In the genomic region with DNA sequence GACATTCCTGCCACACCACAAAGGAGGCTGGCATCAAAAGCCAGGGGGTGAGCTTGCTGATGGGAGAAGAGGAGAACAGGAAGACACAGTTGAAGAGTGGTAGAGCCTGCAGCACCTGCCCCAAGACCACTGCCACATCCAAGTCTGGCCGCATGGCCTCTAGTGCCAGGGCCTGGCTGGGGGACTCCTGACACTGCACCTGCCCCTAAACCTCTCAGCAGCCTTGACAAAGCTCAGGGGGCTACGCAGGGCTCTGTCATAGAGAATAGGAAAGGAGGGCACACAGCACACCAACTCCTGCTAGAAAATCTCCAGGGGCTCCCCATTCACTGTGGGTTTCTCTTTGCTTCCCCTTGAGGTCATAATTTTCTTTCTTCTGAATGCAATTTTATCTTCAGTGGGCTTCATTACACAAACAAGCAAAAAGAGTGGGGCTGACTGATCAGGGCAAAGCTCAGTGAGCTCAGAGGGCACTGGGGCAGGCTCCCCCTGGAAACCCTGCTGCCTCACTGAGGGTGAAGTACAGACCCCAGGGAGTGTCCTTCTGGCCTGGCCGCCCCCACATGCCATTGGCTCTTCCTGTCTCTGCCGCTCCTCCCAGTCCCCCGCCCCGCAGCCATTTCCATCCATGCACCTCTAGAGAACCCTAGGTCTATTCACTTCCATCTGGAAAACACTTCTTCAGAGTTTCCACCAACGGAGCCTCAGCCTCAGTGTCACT, we compare ENCODE assay signal across 9 cellular contexts. TPM values are rescaled to one million over a fixed set of nuclear protein-coding genes. Genes with fewer than 3 reads are reported as not detected.
DNase-seq lines count a peak whose midpoint lies in the region; ATAC-seq and TF ChIP-seq lines count a peak whose summit lies in the region.
"Had no signal": no experiment of that assay in that cellular context is flagged by ENCODE, and none has a peak within 500 bp of the region (broad histone marks: within the 10 kb centered on the region; RNA-seq: fewer than 3 reads in every experiment).

No MANE protein-coding gene starts in this region.

- POLR2A ChIA-PET in activated CD8-positive, alpha-beta T cell treated with anti-CD3 and anti-CD28 coated beads for 36 hours (lab: Charles Lee): interaction anchor here (0.8 to 7.8 kb wide), 11 partner anchors 9 to 499 kb away, joined by 3 to 163 read pairs (median 6); a partner anchor contains a TSS
- POLR2A ChIA-PET in naive thymus-derived CD4-positive, alpha-beta T cell (lab: Charles Lee): interaction anchor here (2.5 to 3.1 kb wide), 2 partner anchors 9 to 37 kb away, joined by 8 to 17 read pairs; a partner anchor contains a TSS

- H3K27ac Mint-ChIP-seq in activated CD8-positive, alpha-beta T cell treated with anti-CD3 and anti-CD28 coated beads for 36 hours: peak overlapping the region; percentile 95
- peak overlapping the region; percentile 74 to 98 (median 79) for H3K27ac Mint-ChIP-seq in naive thymus-derived CD4-positive, alpha-beta T cell
- no peak overlapping the region for H3K27ac Mint-ChIP-seq in neural progenitor cell

- H3K79me2 ChIP-seq in DND-41 (ENCODE audit: insufficient read depth, low read length) (peaks cover 77% of the 10 kb centered on the region), neural progenitor cell (ENCODE audit: low read depth) (peaks cover 48% of the 10 kb centered on the region)

- peak; percentile 69 for DNase-seq in DND-41
- DNase-seq in activated CD8-positive, alpha-beta T cell treated with anti-CD3 and anti-CD28 coated beads for 36 hours: peak; percentile 31
- no peak for DNase-seq in naive thymus-derived CD4-positive, alpha-beta T cell
- no peak for DNase-seq in NCI-H510A (lab: John Stamatoyannopoulos, UW)
- DNase-seq in neural progenitor cell (ENCODE audit: low spot score): no peak
- DNase-seq in GDM1 (lab: John Stamatoyannopoulos, UW): no peak
- DNase-seq: NCI-H187 had no signal

- peak overlapping the region; percentile 55 for H3K9ac ChIP-seq in DND-41 (ENCODE audit: low read depth, low read length)
- H3K9ac ChIP-seq in neural progenitor cell: no peak overlapping the region

- H4K20me1 ChIP-seq in DND-41 (ENCODE audit: insufficient read depth, low read length): peaks cover 82% of the 10 kb centered on the region
- peaks cover 89% of the 10 kb centered on the region for H4K20me1 ChIP-seq in neural progenitor cell (ENCODE audit: low read depth)

- peak overlapping the region; percentile 55 for H3K4me3 Mint-ChIP-seq in activated CD8-positive, alpha-beta T cell treated with anti-CD3 and anti-CD28 coated beads for 36 hours
- H3K4me3 Mint-ChIP-seq in naive thymus-derived CD4-positive, alpha-beta T cell: peak overlapping the region; percentile 65 to 86 (median 81)
- no peak overlapping the region for H3K4me3 Mint-ChIP-seq in neural progenitor cell

- intact Hi-C loops in activated CD8-positive, alpha-beta T cell treated with anti-CD3 and anti-CD28 coated beads for 36 hours (cut with micrococcal nuclease): loop anchor here (1.0 to 2.0 kb wide), 2 partner anchors 22 to 36 kb away; no protein-coding TSS in a partner anchor
- intact Hi-C loops in naive thymus-derived CD4-positive, alpha-beta T cell (cut with micrococcal nuclease): loop anchor here (1.0 to 5.0 kb wide), 10 partner anchors 36 to 776 kb away; a partner anchor contains a TSS

- no peaks in the 10 kb centered on the region for H3K9me3 Mint-ChIP-seq in activated CD8-positive, alpha-beta T cell treated with anti-CD3 and anti-CD28 coated beads for 36 hours
- H3K9me3 Mint-ChIP-seq in naive thymus-derived CD4-positive, alpha-beta T cell: peaks cover 0 to 2% (median 0%) of the 10 kb centered on the region in 11 donors
- peaks cover 5% of the 10 kb centered on the region for H3K9me3 Mint-ChIP-seq in neural progenitor cell

- H3K27ac ChIP-seq in DND-41 (ENCODE audit: low read length) (peak overlapping the region; percentile 99), neural progenitor cell (no peak overlapping the region)
- no peak overlapping the region for H3K27ac ChIP-seq in naive thymus-derived CD4-positive, alpha-beta T cell (ENCODE audit: low read depth, low read length)

- H3K4me2 ChIP-seq in DND-41 (ENCODE audit: insufficient read depth, low read length) (peak overlapping the region; percentile 62), neural progenitor cell (no peak overlapping the region)

- ATAC-seq in DND-41 (ENCODE audit: insufficient read depth, low read depth) (peak; percentile 51), GM21737 (IDR thresholded peaks at IDR 0.05; ENCODE audit: unreplicated experiment) (peak; percentile 0), HG03196 (IDR thresholded peaks at IDR 0.05; ENCODE audit: unreplicated experiment) (no peak)
- no peak for ATAC-seq in activated CD8-positive, alpha-beta T cell treated with anti-CD3 and anti-CD28 coated beads for 36 hours
- ATAC-seq in naive thymus-derived CD4-positive, alpha-beta T cell: no peak

- H3K9me3 ChIP-seq in DND-41 (ENCODE audit: insufficient read depth, low read length, severe bottlenecking): no peaks in the 10 kb centered on the region
- H3K9me3 ChIP-seq in naive thymus-derived CD4-positive, alpha-beta T cell (ENCODE audit: control insufficient read depth in 2 of 3, low read length in 3 of 3): no peaks in the 10 kb centered on the region
- no peaks in the 10 kb centered on the region for H3K9me3 ChIP-seq in neural progenitor cell (ENCODE audit: low read depth)

- no peaks in the 10 kb centered on the region for H3K27me3 ChIP-seq in DND-41 (ENCODE audit: insufficient read depth, low read length, poor library complexity)
- H3K27me3 ChIP-seq in naive thymus-derived CD4-positive, alpha-beta T cell (ENCODE audit: control insufficient read depth in 2 of 2, insufficient read depth in 2 of 2, low read length in 2 of 2): no peaks in the 10 kb centered on the region
- H3K27me3 ChIP-seq in neural progenitor cell: no peaks in the 10 kb centered on the region

- no peak overlapping the region for H2AFZ ChIP-seq in DND-41 (ENCODE audit: low read depth, low read length)
- no peak overlapping the region for H2AFZ ChIP-seq in neural progenitor cell (replicated peaks)

- TF ChIP-seq CTCF in DND-41 (IDR thresholded peaks at IDR 0.05; ENCODE audit: borderline replicate concordance, extremely low read depth, low read length, poor library complexity, severe bottlenecking): no peak
- TF ChIP-seq CTCF in activated CD8-positive, alpha-beta T cell treated with anti-CD3 and anti-CD28 coated beads for 36 hours (IDR thresholded peaks at IDR 0.05): no peak
- no peak for TF ChIP-seq CTCF in neural progenitor cell (IDR thresholded peaks at IDR 0.05)

- peaks cover 12% of the 10 kb centered on the region for H3K36me3 Mint-ChIP-seq in activated CD8-positive, alpha-beta T cell treated with anti-CD3 and anti-CD28 coated beads for 36 hours (ENCODE audit: low read depth)
- H3K36me3 Mint-ChIP-seq in naive thymus-derived CD4-positive, alpha-beta T cell: peaks cover 0 to 20% (median 10%) of the 10 kb centered on the region in 5 donors
- peaks cover 9% of the 10 kb centered on the region for H3K36me3 Mint-ChIP-seq in neural progenitor cell

- CTCF ChIA-PET in activated CD8-positive, alpha-beta T cell treated with anti-CD3 and anti-CD28 coated beads for 36 hours (lab: Charles Lee): interaction anchor here (0.8 to 4.3 kb wide), 12 partner anchors 11 to 226 kb away, joined by 3 to 21 read pairs (median 4); a partner anchor contains a TSS
- CTCF ChIA-PET in naive thymus-derived CD4-positive, alpha-beta T cell (lab: Charles Lee): interaction anchor here (0.8 to 1.6 kb wide), 4 partner anchors 11 to 66 kb away, joined by 3 to 5 read pairs (median 3); no protein-coding TSS in a partner anchor

- peaks cover 88% of the 10 kb centered on the region for H3K4me1 Mint-ChIP-seq in activated CD8-positive, alpha-beta T cell treated with anti-CD3 and anti-CD28 coated beads for 36 hours (ENCODE audit: low read depth)
- peaks cover 76 to 97% (median 91%) of the 10 kb centered on the region in 7 donors for H3K4me1 Mint-ChIP-seq in naive thymus-derived CD4-positive, alpha-beta T cell
- H3K4me1 Mint-ChIP-seq in neural progenitor cell: peaks cover 33% of the 10 kb centered on the region

- no peaks in the 10 kb centered on the region for H3F3A ChIP-seq in neural progenitor cell (ENCODE audit: low read depth)

- H3K4me1 ChIP-seq in DND-41 (ENCODE audit: insufficient read depth, low read length) (peaks cover 81% of the 10 kb centered on the region), neural progenitor cell (peaks cover 29% of the 10 kb centered on the region)
- H3K4me1 ChIP-seq in naive thymus-derived CD4-positive, alpha-beta T cell (ENCODE audit: control insufficient read depth in 2 of 2, insufficient read depth in 2 of 2, low read length in 2 of 2): peaks cover 57 to 75% of the 10 kb centered on the region in 2 donors

- H3K4me3 ChIP-seq in DND-41 (ENCODE audit: low read depth in 1 of 2, low read length in 2 of 2) (peak overlapping the region in 1 of 2 experiments; percentile 36; a peak in 1 of 4 replicates), neural progenitor cell (no peak overlapping the region)
- H3K4me3 ChIP-seq in naive thymus-derived CD4-positive, alpha-beta T cell (ENCODE audit: low read length): no peak overlapping the region

- H3K27me3 Mint-ChIP-seq in activated CD8-positive, alpha-beta T cell treated with anti-CD3 and anti-CD28 coated beads for 36 hours: no peaks in the 10 kb centered on the region
- peaks cover 0 to 2% (median 0%) of the 10 kb centered on the region in 5 donors for H3K27me3 Mint-ChIP-seq in naive thymus-derived CD4-positive, alpha-beta T cell
- H3K27me3 Mint-ChIP-seq in neural progenitor cell (ENCODE audit: insufficient read depth, low read depth): peaks cover 2% of the 10 kb centered on the region

- H3K36me3 ChIP-seq in DND-41 (ENCODE audit: insufficient read depth, low read length): no peaks in the 10 kb centered on the region
- H3K36me3 ChIP-seq in naive thymus-derived CD4-positive, alpha-beta T cell (ENCODE audit: control insufficient read depth in 2 of 3, insufficient read depth in 3 of 3, low read length in 3 of 3): no peaks in the 10 kb centered on the region
- no peaks in the 10 kb centered on the region for H3K36me3 ChIP-seq in neural progenitor cell

RNA-seq across cellular contexts. Expression of a gene that starts 37.2 kb away (rescaled TPM):
- 10 to 100 TPM; 32.6 to 34.7 TPM for total RNA-seq in activated CD8-positive, alpha-beta T cell treated with anti-CD3 and anti-CD28 coated beads for 36 hours
- 100 to 1,000 TPM in 1 of 5 experiments, 10 to 100 TPM in 4; 66.2 to 111 (median 82.0) TPM for total RNA-seq in naive thymus-derived CD4-positive, alpha-beta T cell
- 10 to 100 TPM; 33.6 to 35.0 TPM for polyA plus RNA-seq in naive thymus-derived CD4-positive, alpha-beta T cell
- 46.6 and 55.9 TPM in 2 replicates for total RNA-seq in neural progenitor cell (ENCODE audit: low replicate concordance)

Comparison
In these comparisons a context has a peak if more than half of its experiments do, and no peak if none do; other contexts are left out.
1. ATAC-seq: peak in DND-41 (single experiment) and GM21737 (single experiment); none in activated CD8-positive, alpha-beta T cell treated with anti-CD3 and anti-CD28 coated beads for 36 hours (single experiment), naive thymus-derived CD4-positive, alpha-beta T cell (single experiment) and HG03196 (single experiment).
2. DNase-seq: peak in DND-41 (single experiment) and activated CD8-positive, alpha-beta T cell treated with anti-CD3 and anti-CD28 coated beads for 36 hours (single experiment); none in naive thymus-derived CD4-positive, alpha-beta T cell (0 of 9), NCI-H510A (single experiment), neural progenitor cell (single experiment) and GDM1 (single experiment).